8 cellular contexts compared by ENCODE assay signal in the genomic region with DNA sequence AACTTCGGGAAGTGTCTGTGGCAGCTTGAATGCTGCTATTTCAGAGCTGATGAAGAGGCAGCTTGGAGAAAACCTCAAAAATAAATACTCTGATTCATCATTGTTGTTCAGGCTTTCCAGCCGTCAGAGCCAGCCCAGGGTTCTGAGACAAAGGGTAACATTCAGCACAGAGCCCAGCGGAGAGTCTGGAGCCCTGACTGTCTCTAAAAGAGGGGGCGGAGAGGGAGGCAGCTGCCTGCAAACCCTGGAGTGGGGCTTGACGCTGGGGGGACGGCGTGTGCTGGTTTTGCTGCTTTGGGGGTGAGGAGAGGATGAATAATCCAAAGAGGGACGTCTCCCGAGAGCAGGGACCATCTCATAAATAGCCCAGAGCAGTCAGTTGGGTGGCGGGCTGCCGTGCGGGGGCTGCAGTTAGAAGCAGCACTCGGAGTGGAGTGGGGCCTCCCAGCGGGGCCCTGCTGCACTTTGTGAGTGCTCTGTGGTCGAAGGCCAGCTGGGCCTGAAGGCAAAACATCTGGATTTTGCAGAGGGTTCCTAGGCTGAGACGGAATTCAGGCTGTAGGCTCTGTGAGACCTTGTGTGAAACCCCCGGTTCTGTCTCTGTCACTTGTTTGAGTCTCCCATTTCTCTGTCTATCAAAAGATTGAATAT.
DNase-seq lines count a peak whose midpoint lies in the region; ATAC-seq and TF ChIP-seq lines count a peak whose summit lies in the region.

No MANE protein-coding gene starts in this region.

- no peaks in the 10 kb centered on the region for H3K27me3 ChIP-seq in CD4-positive, alpha-beta memory T cell (ENCODE audit: insufficient read depth, low read length)
- no peaks in the 10 kb centered on the region for H3K27me3 ChIP-seq in Peyer's patch

- no peaks in the 10 kb centered on the region for H3K27me3 Mint-ChIP-seq in CD4-positive, alpha-beta memory T cell

- H3K27ac ChIP-seq in CD4-positive, alpha-beta memory T cell (ENCODE audit: low read depth, low read length) = no peak overlapping the region
- peak overlapping the region in 3 of 4 donors; percentile 17 to 68 (median 65) for H3K27ac ChIP-seq in Peyer's patch

- CTCF ChIA-PET in CD4-positive, alpha-beta memory T cell (lab: Charles Lee; ENCODE audit: partially characterized antibody) = no interaction called here

- peaks cover 41 to 81% (median 67%) of the 10 kb centered on the region in 4 donors for H3K4me1 Mint-ChIP-seq in CD4-positive, alpha-beta memory T cell

- ATAC-seq in HG03439 (IDR thresholded peaks at IDR 0.05; ENCODE audit: unreplicated experiment) = no peak
- ATAC-seq in HG02678 (IDR thresholded peaks at IDR 0.05; ENCODE audit: unreplicated experiment) = no peak

- peaks cover 0 to under 1% (median 0%) of the 10 kb centered on the region in 8 donors for H3K9me3 Mint-ChIP-seq in CD4-positive, alpha-beta memory T cell

- POLR2A ChIA-PET in CD4-positive, alpha-beta memory T cell (lab: Charles Lee; ENCODE audit: partially characterized antibody) = no interaction called here

- TF ChIP-seq CTCF in Peyer's patch (IDR thresholded peaks at IDR 0.05) = no peak

- peaks cover 0 to 7% of the 10 kb centered on the region in 2 donors for H3K36me3 Mint-ChIP-seq in CD4-positive, alpha-beta memory T cell

- H3K36me3 ChIP-seq in CD4-positive, alpha-beta memory T cell (ENCODE audit: insufficient read depth, low read length) = no peaks in the 10 kb centered on the region
- H3K36me3 ChIP-seq in Peyer's patch = no peaks in the 10 kb centered on the region

- no peak for TF ChIP-seq POLR2A in Peyer's patch (IDR thresholded peaks at IDR 0.05)

- peaks cover 40% of the 10 kb centered on the region for H3K4me1 ChIP-seq in CD4-positive, alpha-beta memory T cell (ENCODE audit: insufficient read depth, low read length)
- H3K4me1 ChIP-seq in Peyer's patch = peaks cover 0 to 21% (median 0%) of the 10 kb centered on the region in 4 donors

- H3K4me3 Mint-ChIP-seq in CD4-positive, alpha-beta memory T cell = peak overlapping the region in 1 of 8 donors; percentile 13

- no peak overlapping the region for H3K4me3 ChIP-seq in CD4-positive, alpha-beta memory T cell (ENCODE audit: low read length in 2 of 2)
- no peak overlapping the region for H3K4me3 ChIP-seq in Peyer's patch

- no peaks in the 10 kb centered on the region for H3K9me3 ChIP-seq in CD4-positive, alpha-beta memory T cell (ENCODE audit: control insufficient read depth in 1 of 2, low read length in 2 of 2)
- no peaks in the 10 kb centered on the region for H3K9me3 ChIP-seq in Peyer's patch

- intact Hi-C loops in CD4-positive, alpha-beta memory T cell (cut with micrococcal nuclease) = loop anchor here (5.0 kb wide), 1 partner anchor 33 kb away; no protein-coding TSS in a partner anchor

- peak overlapping the region in 4 of 7 donors; percentile 14 to 65 (median 22) for H3K27ac Mint-ChIP-seq in CD4-positive, alpha-beta memory T cell

- DNase-seq in CD4-positive, alpha-beta memory T cell = no peak
- DNase-seq in Peyer's patch (no peak), fibroblast of the conjunctiva (ENCODE audit: low read depth) (peak; percentile 39), occipital lobe (lab: John Stamatoyannopoulos, UW) (peak; percentile 90), GM19240 (ENCODE audit: insufficient read length, low spot score) (no peak)
- no peak for DNase-seq in stimulated activated naive CD4-positive, alpha-beta T cell (lab: John Stamatoyannopoulos, UW)

Comparison
In these comparisons a context has a peak if more than half of its experiments do, and no peak if none do; other contexts are left out.
1. DNase-seq: peak in fibroblast of the conjunctiva (single experiment) and occipital lobe (single experiment); none in CD4-positive, alpha-beta memory T cell (0 of 5), Peyer's patch (0 of 3), GM19240 (single experiment) and stimulated activated naive CD4-positive, alpha-beta T cell (0 of 6).